Comparison of ENCODE assay signal across 1 cellular context in the genomic region with DNA sequence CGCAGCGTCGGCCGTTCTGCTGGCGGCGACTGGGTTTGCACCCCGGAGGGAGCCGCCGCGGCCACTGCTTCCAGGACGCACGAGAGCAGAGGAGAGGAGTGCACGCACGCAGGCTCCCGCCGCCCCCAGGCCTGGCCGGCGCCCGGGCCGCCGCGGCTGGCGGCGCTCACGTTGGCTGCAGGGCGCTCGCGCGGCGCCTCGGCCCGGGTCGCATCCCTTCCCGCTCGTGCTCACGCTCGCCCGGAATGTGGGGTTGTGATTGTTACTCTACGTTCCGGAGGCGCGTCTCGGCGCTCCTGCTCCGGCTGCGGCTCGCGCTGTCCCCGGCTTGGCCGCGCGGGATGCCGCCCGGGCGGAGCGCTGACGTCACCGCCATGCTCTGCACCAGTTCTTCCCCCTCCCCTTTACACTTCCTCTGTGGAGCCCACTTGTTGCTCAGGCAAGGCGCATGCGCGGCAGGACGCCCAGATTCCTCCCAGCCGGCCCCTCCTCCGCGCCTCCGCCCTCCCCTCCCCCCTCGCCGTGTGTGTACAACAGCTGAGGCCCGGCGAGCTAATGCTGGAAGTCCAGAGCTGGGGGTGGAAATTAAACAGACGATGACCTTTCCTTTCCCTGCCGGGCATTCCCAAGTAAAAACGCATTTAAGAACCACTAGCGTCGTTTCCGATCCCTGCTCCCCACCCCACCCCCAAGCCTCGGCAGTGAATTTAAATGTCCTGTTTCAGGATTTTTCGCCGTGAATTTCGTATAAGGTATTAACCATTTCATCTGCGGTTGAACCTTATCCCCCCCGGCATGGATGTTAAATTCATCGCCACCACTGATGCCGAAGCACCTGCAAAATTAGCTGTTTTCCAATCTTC.
TF ChIP-seq lines count a peak whose summit lies in the region.

TSS of gene IRF2BPL (minus strand) at position 325 of the 863 bp plus-strand sequence. CDS start 916 bp downstream, outside the sequence.

TF ChIP-seq in HepG2, 621 proteins besides CTCF, POLR2A, EP300 and RAD21 (continued from another document and continues in another):
- TF ChIP-seq ZBTB40 (IDR thresholded peaks at IDR 0.05) (no peak), ZBTB40 (CRISPR knock-in tag; IDR thresholded peaks at IDR 0.05) (peak; percentile 59; the same call in 1 of the 2 replicates), ZNF235 (CRISPR knock-in tag; IDR thresholded peaks at IDR 0.05; ENCODE audit: borderline replicate concordance) (no peak), ZNF709 (CRISPR knock-in tag; IDR thresholded peaks at IDR 0.05) (no peak; the same call in 1 of the 2 replicates), CHD4 (IDR thresholded peaks at IDR 0.05; ENCODE audit: borderline replicate concordance, low read length) (no peak), ATF7 (IDR thresholded peaks at IDR 0.05) (peak; percentile 95), ATF7 (CRISPR knock-in tag; IDR thresholded peaks at IDR 0.05) (peak; percentile 95), LBX2 (CRISPR knock-in tag; IDR thresholded peaks at IDR 0.05; ENCODE audit: borderline replicate concordance) (no peak), IRX3 (CRISPR knock-in tag; IDR thresholded peaks at IDR 0.05; ENCODE audit: borderline replicate concordance, low read depth) (no peak), IKZF1 (IDR thresholded peaks at IDR 0.05) (no peak), MYC (CRISPR knock-in tag; IDR thresholded peaks at IDR 0.05; ENCODE audit: borderline replicate concordance) (peak; percentile 85), ZNF563 (CRISPR knock-in tag; IDR thresholded peaks at IDR 0.05) (no peak), NCOA1 (CRISPR knock-in tag; IDR thresholded peaks at IDR 0.05) (no peak), ZSCAN22 (CRISPR knock-in tag; IDR thresholded peaks at IDR 0.05) (no peak), HOXA5 (CRISPR knock-in tag; IDR thresholded peaks at IDR 0.05) (peak; percentile 53), TAF1 (CRISPR knock-in tag; IDR thresholded peaks at IDR 0.05) (peak; percentile 79), GFI1 (CRISPR knock-in tag; IDR thresholded peaks at IDR 0.05; ENCODE audit: borderline replicate concordance) (peak; percentile 79; the same call in 1 of the 2 replicates), ZNF30 (CRISPR knock-in tag; IDR thresholded peaks at IDR 0.05) (no peak), MXI1 (IDR thresholded peaks at IDR 0.05; ENCODE audit: borderline replicate concordance, low read depth, low read length) (peak; percentile 59; the same call in 1 of the 3 replicates), TSC22D2 (CRISPR knock-in tag; IDR thresholded peaks at IDR 0.05; ENCODE audit: borderline replicate concordance) (no peak), RBM39 (IDR thresholded peaks at IDR 0.05; ENCODE audit: low read depth, low read length, poor library complexity, severe bottlenecking) (no peak), BHLHE40 (IDR thresholded peaks at IDR 0.05; ENCODE audit: low read length) (no peak), PHF21A (CRISPR knock-in tag; IDR thresholded peaks at IDR 0.05) (peak; percentile 81), ZNF781 (CRISPR knock-in tag; IDR thresholded peaks at IDR 0.05; ENCODE audit: borderline replicate concordance, not compliant biosample characterization) (no peak)
- TF ChIP-seq, protein P1, sequence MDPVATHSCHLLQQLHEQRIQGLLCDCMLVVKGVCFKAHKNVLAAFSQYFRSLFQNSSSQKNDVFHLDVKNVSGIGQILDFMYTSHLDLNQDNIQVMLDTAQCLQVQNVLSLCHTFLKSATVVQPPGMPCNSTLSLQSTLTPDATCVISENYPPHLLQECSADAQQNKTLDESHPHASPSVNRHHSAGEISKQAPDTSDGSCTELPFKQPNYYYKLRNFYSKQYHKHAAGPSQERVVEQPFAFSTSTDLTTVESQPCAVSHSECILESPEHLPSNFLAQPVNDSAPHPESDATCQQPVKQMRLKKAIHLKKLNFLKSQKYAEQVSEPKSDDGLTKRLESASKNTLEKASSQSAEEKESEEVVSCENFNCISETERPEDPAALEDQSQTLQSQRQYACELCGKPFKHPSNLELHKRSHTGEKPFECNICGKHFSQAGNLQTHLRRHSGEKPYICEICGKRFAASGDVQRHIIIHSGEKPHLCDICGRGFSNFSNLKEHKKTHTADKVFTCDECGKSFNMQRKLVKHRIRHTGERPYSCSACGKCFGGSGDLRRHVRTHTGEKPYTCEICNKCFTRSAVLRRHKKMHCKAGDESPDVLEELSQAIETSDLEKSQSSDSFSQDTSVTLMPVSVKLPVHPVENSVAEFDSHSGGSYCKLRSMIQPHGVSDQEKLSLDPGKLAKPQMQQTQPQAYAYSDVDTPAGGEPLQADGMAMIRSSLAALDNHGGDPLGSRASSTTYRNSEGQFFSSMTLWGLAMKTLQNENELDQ (CRISPR knock-in tag; IDR thresholded peaks at IDR 0.05; ENCODE audit: borderline replicate concordance), result no peak
- TF ChIP-seq, protein P2, sequence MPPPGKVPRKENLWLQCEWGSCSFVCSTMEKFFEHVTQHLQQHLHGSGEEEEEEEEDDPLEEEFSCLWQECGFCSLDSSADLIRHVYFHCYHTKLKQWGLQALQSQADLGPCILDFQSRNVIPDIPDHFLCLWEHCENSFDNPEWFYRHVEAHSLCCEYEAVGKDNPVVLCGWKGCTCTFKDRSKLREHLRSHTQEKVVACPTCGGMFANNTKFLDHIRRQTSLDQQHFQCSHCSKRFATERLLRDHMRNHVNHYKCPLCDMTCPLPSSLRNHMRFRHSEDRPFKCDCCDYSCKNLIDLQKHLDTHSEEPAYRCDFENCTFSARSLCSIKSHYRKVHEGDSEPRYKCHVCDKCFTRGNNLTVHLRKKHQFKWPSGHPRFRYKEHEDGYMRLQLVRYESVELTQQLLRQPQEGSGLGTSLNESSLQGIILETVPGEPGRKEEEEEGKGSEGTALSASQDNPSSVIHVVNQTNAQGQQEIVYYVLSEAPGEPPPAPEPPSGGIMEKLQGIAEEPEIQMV (CRISPR knock-in tag; IDR thresholded peaks at IDR 0.05; ENCODE audit: low read depth), result no peak; the same call in 1 of the 2 replicates
- TF ChIP-seq, protein P3, sequence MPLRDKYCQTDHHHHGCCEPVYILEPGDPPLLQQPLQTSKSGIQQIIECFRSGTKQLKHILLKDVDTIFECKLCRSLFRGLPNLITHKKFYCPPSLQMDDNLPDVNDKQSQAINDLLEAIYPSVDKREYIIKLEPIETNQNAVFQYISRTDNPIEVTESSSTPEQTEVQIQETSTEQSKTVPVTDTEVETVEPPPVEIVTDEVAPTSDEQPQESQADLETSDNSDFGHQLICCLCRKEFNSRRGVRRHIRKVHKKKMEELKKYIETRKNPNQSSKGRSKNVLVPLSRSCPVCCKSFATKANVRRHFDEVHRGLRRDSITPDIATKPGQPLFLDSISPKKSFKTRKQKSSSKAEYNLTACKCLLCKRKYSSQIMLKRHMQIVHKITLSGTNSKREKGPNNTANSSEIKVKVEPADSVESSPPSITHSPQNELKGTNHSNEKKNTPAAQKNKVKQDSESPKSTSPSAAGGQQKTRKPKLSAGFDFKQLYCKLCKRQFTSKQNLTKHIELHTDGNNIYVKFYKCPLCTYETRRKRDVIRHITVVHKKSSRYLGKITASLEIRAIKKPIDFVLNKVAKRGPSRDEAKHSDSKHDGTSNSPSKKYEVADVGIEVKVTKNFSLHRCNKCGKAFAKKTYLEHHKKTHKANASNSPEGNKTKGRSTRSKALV (CRISPR knock-in tag; IDR thresholded peaks at IDR 0.05), result no peak
- TF ChIP-seq, protein P4, sequence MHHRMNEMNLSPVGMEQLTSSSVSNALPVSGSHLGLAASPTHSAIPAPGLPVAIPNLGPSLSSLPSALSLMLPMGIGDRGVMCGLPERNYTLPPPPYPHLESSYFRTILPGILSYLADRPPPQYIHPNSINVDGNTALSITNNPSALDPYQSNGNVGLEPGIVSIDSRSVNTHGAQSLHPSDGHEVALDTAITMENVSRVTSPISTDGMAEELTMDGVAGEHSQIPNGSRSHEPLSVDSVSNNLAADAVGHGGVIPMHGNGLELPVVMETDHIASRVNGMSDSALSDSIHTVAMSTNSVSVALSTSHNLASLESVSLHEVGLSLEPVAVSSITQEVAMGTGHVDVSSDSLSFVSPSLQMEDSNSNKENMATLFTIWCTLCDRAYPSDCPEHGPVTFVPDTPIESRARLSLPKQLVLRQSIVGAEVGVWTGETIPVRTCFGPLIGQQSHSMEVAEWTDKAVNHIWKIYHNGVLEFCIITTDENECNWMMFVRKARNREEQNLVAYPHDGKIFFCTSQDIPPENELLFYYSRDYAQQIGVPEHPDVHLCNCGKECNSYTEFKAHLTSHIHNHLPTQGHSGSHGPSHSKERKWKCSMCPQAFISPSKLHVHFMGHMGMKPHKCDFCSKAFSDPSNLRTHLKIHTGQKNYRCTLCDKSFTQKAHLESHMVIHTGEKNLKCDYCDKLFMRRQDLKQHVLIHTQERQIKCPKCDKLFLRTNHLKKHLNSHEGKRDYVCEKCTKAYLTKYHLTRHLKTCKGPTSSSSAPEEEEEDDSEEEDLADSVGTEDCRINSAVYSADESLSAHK (CRISPR knock-in tag; IDR thresholded peaks at IDR 0.05; ENCODE audit: borderline replicate concordance), result no peak
- TF ChIP-seq, protein P5, sequence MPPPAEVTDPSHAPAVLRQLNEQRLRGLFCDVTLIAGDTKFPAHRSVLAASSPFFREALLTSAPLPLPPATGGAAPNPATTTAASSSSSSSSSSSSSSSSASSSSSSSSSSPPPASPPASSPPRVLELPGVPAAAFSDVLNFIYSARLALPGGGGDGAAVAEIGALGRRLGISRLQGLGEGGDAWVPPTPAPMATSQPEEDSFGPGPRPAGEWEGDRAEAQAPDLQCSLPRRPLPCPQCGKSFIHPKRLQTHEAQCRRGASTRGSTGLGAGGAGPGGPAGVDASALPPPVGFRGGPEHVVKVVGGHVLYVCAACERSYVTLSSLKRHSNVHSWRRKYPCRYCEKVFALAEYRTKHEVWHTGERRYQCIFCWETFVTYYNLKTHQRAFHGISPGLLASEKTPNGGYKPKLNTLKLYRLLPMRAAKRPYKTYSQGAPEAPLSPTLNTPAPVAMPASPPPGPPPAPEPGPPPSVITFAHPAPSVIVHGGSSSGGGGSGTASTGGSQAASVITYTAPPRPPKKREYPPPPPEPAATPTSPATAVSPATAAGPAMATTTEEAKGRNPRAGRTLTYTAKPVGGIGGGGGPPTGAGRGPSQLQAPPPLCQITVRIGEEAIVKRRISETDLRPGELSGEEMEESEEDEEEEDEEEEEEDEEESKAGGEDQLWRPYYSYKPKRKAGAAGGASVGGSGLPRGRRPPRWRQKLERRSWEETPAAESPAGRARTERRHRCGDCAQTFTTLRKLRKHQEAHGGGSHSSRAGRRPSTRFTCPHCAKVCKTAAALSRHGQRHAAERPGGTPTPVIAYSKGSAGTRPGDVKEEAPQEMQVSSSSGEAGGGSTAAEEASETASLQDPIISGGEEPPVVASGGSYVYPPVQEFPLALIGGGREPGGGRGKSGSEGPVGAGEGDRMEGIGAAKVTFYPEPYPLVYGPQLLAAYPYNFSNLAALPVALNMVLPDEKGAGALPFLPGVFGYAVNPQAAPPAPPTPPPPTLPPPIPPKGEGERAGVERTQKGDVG (CRISPR knock-in tag; IDR thresholded peaks at IDR 0.05; ENCODE audit: borderline replicate concordance), result no peak
